8 cellular contexts compared by ENCODE assay signal in genomic region chr7:127392566-127393369, GRCh38. TPM values are rescaled to one million over a fixed set of nuclear protein-coding genes. Genes with fewer than 3 reads are reported as not detected.
DNase-seq lines count a peak whose midpoint lies in the region; ATAC-seq lines count a peak whose summit lies in the region.

Gene ZNF800, minus strand, starts transcription at chr7:127392708. Its CDS starts 1,151 bp downstream, at chr7:127391557.

- H3K9me3 ChIP-seq in mononuclear cell (ENCODE audit: low read depth, low read length) = no peaks in the 10 kb centered on the region

- ATAC-seq in GM21447 (IDR thresholded peaks at IDR 0.05; ENCODE audit: unreplicated experiment) = peak; percentile 85

- peaks cover 22% of the 10 kb centered on the region for H3K4me1 ChIP-seq in mononuclear cell (ENCODE audit: insufficient read depth, low read length)

- peak; percentile 97 for DNase-seq in D341Med (ENCODE audit: low spot score)
- DNase-seq in HuH-7 (ENCODE audit: low spot score) = peak; percentile 94
- DNase-seq in OCI-M1 (lab: John Stamatoyannopoulos, UW) = peak; percentile 85
- DNase-seq in activated T-cell treated with anti-CD3 and anti-CD28 coated beads for 24 hours (ENCODE audit: low read depth) = peak; percentile 84
- peak; percentile 84 for DNase-seq in epidermal melanocyte (ENCODE audit: insufficient read length, low spot score)
- peak; percentile 80 to 81 for DNase-seq in stimulated activated CD8-positive, alpha-beta memory T cell treated with anti-CD3 and anti-CD28 coated beads, Interleukin-4, amount 100 ng/mL, for 1 hour (ENCODE audit: low read depth in 2 of 2, low spot score in 1 of 2)

- H3K27me3 ChIP-seq in mononuclear cell (ENCODE audit: insufficient read depth, low read length) = no peaks in the 10 kb centered on the region

- peak within 1 kb of the TSS; percentile 93 for H3K4me3 ChIP-seq in mononuclear cell (ENCODE audit: low read length)

RNA-seq across cellular contexts. Expression of gene ZNF800, which starts in this region (rescaled TPM):
- total RNA-seq in mononuclear cell = 91.0 TPM

Comparison
In these comparisons a context has a peak if more than half of its experiments do, and no peak if none do; other contexts are left out.
1. Peak in every context shown above with its lines: DNase-seq, ATAC-seq and H3K4me3 ChIP-seq.